In genomic region chr11:44564198-44564597, GRCh38 we compare ENCODE assay signal across 1 cellular context.
TF ChIP-seq lines count a peak whose summit lies in the region.

No MANE protein-coding gene starts in this region.

TF ChIP-seq in GM23338, 12 proteins besides CTCF, POLR2A, EP300 and RAD21 (continued from another document):
- TF ChIP-seq REST (IDR thresholded peaks at IDR 0.05; ENCODE audit: unreplicated experiment) (no peak), JUNB (IDR thresholded peaks at IDR 0.05; ENCODE audit: unreplicated experiment) (no peak), CREB1 (CRISPR knock-in tag; IDR thresholded peaks at IDR 0.05; ENCODE audit: low read depth) (no peak), POLR2AphosphoS5 (IDR thresholded peaks at IDR 0.05; ENCODE audit: low read depth) (no peak), ZNF462 (CRISPR knock-in tag; IDR thresholded peaks at IDR 0.05) (no peak), NANOG (IDR thresholded peaks at IDR 0.05; ENCODE audit: borderline replicate concordance) (no peak), STAT1 (IDR thresholded peaks at IDR 0.05; ENCODE audit: unreplicated experiment) (no peak), EZH2 (IDR thresholded peaks at IDR 0.05; ENCODE audit: low read depth, unreplicated experiment) (no peak), ZNF331 (CRISPR knock-in tag; IDR thresholded peaks at IDR 0.05; ENCODE audit: low read depth) (no peak), EZH2phosphoT487 (IDR thresholded peaks at IDR 0.05; ENCODE audit: unreplicated experiment) (no peak), ZNF114 (CRISPR knock-in tag; IDR thresholded peaks at IDR 0.05) (no peak)
